In genomic region chr3:196643201-196643749, GRCh38 we compare ENCODE assay signal across 10 cellular contexts. TPM values are rescaled to one million over a fixed set of nuclear protein-coding genes. Genes with fewer than 3 reads are reported as not detected.
DNase-seq lines count a peak whose midpoint lies in the region; ATAC-seq, FAIRE-seq and TF ChIP-seq lines count a peak whose summit lies in the region.
"Had no signal": no experiment of that assay in that cellular context is flagged by ENCODE, and none has a peak within 500 bp of the region (broad histone marks: within the 10 kb centered on the region; RNA-seq: fewer than 3 reads in every experiment).

No MANE protein-coding gene starts in this region.

- POLR2A ChIA-PET in activated CD8-positive, alpha-beta T cell treated with anti-CD3 and anti-CD28 coated beads, Interleukin-2, amount 10 ng/mL, durations not matched to agents 7 days and 5 days (lab: Charles Lee): no interaction called here
- POLR2A ChIA-PET in MCF 10A (lab: Yijun Ruan, JAX): interaction anchor here (0.7 kb wide), 1 partner anchor 327 kb away, joined by 3 read pairs; no protein-coding TSS in a partner anchor

- FAIRE-seq in GM12892 (lab: Jason Lieb, UNC): peak; percentile 93
- no peak for FAIRE-seq in RCC 7860 (lab: Jason Lieb, UNC)
- FAIRE-seq: bronchial epithelial cell had no signal

- H3K27me3 Mint-ChIP-seq in activated CD8-positive, alpha-beta T cell treated with anti-CD3 and anti-CD28 coated beads, Interleukin-2, amount 10 ng/mL, durations not matched to agents 7 days and 5 days (ENCODE audit: low read depth): no peaks in the 10 kb centered on the region
- H3K27me3 Mint-ChIP-seq in MCF 10A (ENCODE audit: insufficient read depth, unreplicated experiment): no peaks in the 10 kb centered on the region

- CTCF ChIA-PET in activated CD8-positive, alpha-beta T cell treated with anti-CD3 and anti-CD28 coated beads, Interleukin-2, amount 10 ng/mL, durations not matched to agents 7 days and 5 days (lab: Charles Lee): interaction anchor here (2.4 to 10.0 kb wide), 2 partner anchors 11 to 34 kb away, joined by 7 to 107 read pairs; no protein-coding TSS in a partner anchor
- CTCF ChIA-PET in MCF 10A (lab: Yijun Ruan, JAX): interaction anchor here (0.6 kb wide), 1 partner anchor 64 kb away, joined by 3 read pairs; no protein-coding TSS in a partner anchor

- BruUV-seq in MCF 10A (replicated peaks; lab: Mats Ljungman, UMichigan): no TSS peak

- TF ChIP-seq POLR2A in GM12892 (IDR thresholded peaks at IDR 0.05; ENCODE audit: low read depth, low read length): peak; percentile 82

- no peak for TF ChIP-seq CTCF in MCF 10A (IDR thresholded peaks at IDR 0.05; ENCODE audit: unreplicated experiment)

- peak; percentile 70 for DNase-seq in GM12892 (ENCODE audit: insufficient read length)
- DNase-seq in activated CD8-positive, alpha-beta T cell treated with anti-CD3 and anti-CD28 coated beads, Interleukin-2, amount 10 ng/mL, durations not matched to agents 7 days and 5 days: no peak
- peak; percentile 14 to 15 for DNase-seq in stimulated activated CD4-positive, alpha-beta T cell treated with anti-CD3 and anti-CD28 coated beads, Interleukin-4, amount 100 ng/mL, for 48 hours (ENCODE audit: low read depth in 2 of 2)
- DNase-seq in MCF 10A (ENCODE audit: unreplicated experiment): no peak
- no peak for DNase-seq in hepatic stellate cell (ENCODE audit: low spot score)
- no peak for DNase-seq in RCC 7860 (ENCODE audit: low spot score)

- H3K9me3 Mint-ChIP-seq in activated CD8-positive, alpha-beta T cell treated with anti-CD3 and anti-CD28 coated beads, Interleukin-2, amount 10 ng/mL, durations not matched to agents 7 days and 5 days (ENCODE audit: insufficient read depth): no peaks in the 10 kb centered on the region
- no peaks in the 10 kb centered on the region for H3K9me3 Mint-ChIP-seq in MCF 10A (ENCODE audit: unreplicated experiment)

- H3K36me3 Mint-ChIP-seq in activated CD8-positive, alpha-beta T cell treated with anti-CD3 and anti-CD28 coated beads, Interleukin-2, amount 10 ng/mL, durations not matched to agents 7 days and 5 days (ENCODE audit: low read depth): peaks cover 59% of the 10 kb centered on the region
- no peaks in the 10 kb centered on the region for H3K36me3 Mint-ChIP-seq in MCF 10A (ENCODE audit: insufficient read depth, unreplicated experiment)

- peaks cover 83% of the 10 kb centered on the region for H3K4me1 Mint-ChIP-seq in activated CD8-positive, alpha-beta T cell treated with anti-CD3 and anti-CD28 coated beads, Interleukin-2, amount 10 ng/mL, durations not matched to agents 7 days and 5 days (ENCODE audit: low read depth)
- peaks cover 5% of the 10 kb centered on the region for H3K4me1 Mint-ChIP-seq in MCF 10A (ENCODE audit: insufficient read depth, unreplicated experiment)

- no peak overlapping the region for H3K4me3 Mint-ChIP-seq in activated CD8-positive, alpha-beta T cell treated with anti-CD3 and anti-CD28 coated beads, Interleukin-2, amount 10 ng/mL, durations not matched to agents 7 days and 5 days
- H3K4me3 Mint-ChIP-seq in MCF 10A (ENCODE audit: unreplicated experiment): no peak overlapping the region

- intact Hi-C loops in MCF 10A (cut with micrococcal nuclease): no loop called here

- ATAC-seq in GM19467 (IDR thresholded peaks at IDR 0.05; ENCODE audit: unreplicated experiment) (peak; percentile 74), HG03442 (IDR thresholded peaks at IDR 0.05; ENCODE audit: unreplicated experiment) (peak; percentile 74)
- ATAC-seq in activated CD8-positive, alpha-beta T cell treated with anti-CD3 and anti-CD28 coated beads, Interleukin-2, amount 10 ng/mL, durations not matched to agents 7 days and 5 days: no peak

- peak overlapping the region; percentile 30 for H3K27ac Mint-ChIP-seq in activated CD8-positive, alpha-beta T cell treated with anti-CD3 and anti-CD28 coated beads, Interleukin-2, amount 10 ng/mL, durations not matched to agents 7 days and 5 days
- no peak overlapping the region for H3K27ac Mint-ChIP-seq in MCF 10A (ENCODE audit: low read depth, unreplicated experiment)

RNA-seq across cellular contexts. Expression of gene NRROS, which starts 3.8 kb away (rescaled TPM):
- 11.6 TPM for polyA plus RNA-seq in GM12892 (2012; ENCODE audit: missing spikeins)
- 10 to 100 TPM; 37.5 to 39.9 TPM for total RNA-seq in activated CD8-positive, alpha-beta T cell treated with anti-CD3 and anti-CD28 coated beads, Interleukin-2, amount 10 ng/mL, durations not matched to agents 7 days and 5 days
- total RNA-seq in MCF 10A (2022): not detected in 2 replicates
- total RNA-seq: bronchial epithelial cell had no signal
- polyA plus RNA-seq: neural cell had no signal

Comparison
In these comparisons a context has a peak if more than half of its experiments do, and no peak if none do; other contexts are left out.
1. DNase-seq: peak in GM12892 (single experiment) and stimulated activated CD4-positive, alpha-beta T cell treated with anti-CD3 and anti-CD28 coated beads, Interleukin-4, amount 100 ng/mL, for 48 hours (2 of 2); none in activated CD8-positive, alpha-beta T cell treated with anti-CD3 and anti-CD28 coated beads, Interleukin-2, amount 10 ng/mL, durations not matched to agents 7 days and 5 days (single experiment), MCF 10A (single experiment), hepatic stellate cell (single experiment) and RCC 7860 (single experiment).
2. RNA of gene NRROS, which starts 3.8 kb away (total RNA-seq): 37.5 to 39.9 TPM in activated CD8-positive, alpha-beta T cell treated with anti-CD3 and anti-CD28 coated beads, Interleukin-2, amount 10 ng/mL, durations not matched to agents 7 days and 5 days; not detected in MCF 10A; every median in the first group is over 10 times any median in the second.